In the genomic region with DNA sequence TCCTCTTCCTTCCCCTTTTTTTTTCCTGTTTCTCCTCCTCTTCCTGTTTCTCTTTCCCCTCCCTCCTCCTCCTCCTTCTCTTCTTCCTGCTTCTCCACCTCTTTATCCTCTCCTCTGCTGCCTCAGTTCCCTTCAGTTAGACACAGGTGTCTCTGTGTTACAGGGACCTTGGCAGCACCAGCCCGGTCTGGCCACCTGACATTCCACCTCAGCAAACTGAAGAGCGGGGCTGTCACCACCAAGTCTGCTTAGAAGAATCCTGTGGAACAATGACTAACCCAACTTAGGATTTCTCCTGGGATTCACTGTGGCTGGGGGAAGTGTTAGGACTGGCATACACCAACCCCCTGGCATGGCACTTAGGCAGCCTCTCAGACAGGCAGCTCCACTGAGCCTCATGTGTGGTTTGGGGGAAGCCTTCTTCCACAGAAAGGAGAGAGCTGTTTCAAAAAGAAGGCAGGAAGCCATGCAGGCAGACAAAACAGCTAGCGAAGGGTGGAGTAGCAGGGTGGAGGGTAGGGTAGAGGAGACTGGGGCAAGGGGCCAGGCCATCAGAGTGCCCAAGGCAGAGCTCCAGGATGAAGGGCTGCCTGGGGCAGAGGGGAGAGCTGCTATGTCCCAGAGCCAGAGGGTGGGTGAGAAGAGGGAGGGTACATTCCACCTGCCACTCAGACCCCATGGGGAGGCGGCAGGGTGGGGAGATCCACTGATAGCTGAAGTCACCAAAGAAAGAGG, we compare ENCODE assay signal across 20 cellular contexts. TPM values are rescaled to one million over a fixed set of nuclear protein-coding genes. Genes with fewer than 3 reads are reported as not detected.
A peak's percentile ranks its signal among the peaks of the same experiment; 100 is the strongest.
DNase-seq lines count a peak whose midpoint lies in the region; ATAC-seq lines count a peak whose summit lies in the region.
"Had no signal": no experiment of that assay in that cellular context is flagged by ENCODE, and none has a peak within 500 bp of the region (broad histone marks: within the 10 kb centered on the region; RNA-seq: fewer than 3 reads in every experiment).

No MANE protein-coding gene starts in this region.

- intact Hi-C loops in left ventricle myocardium superior (cut with micrococcal nuclease), result no loop called here

- DNase-seq in stimulated activated naive CD8-positive, alpha-beta T cell treated with anti-CD3 and anti-CD28 coated beads, Interleukin-15, Interleukin-2, amounts not matched to agents 100 U/mL and 50 U/mL, for 24 hours, result no peak
- DNase-seq in T-helper 2 cell treated with Interferon-gamma antibody and Interleukin-4, amounts not matched to agents 5 μg/mL and 100 μg/mL, for 36 hours (ENCODE audit: low spot score), result no peak
- peak; percentile 43 for DNase-seq in left ventricle myocardium superior
- DNase-seq in UCSD-AML1 (lab: John Stamatoyannopoulos, UW; ENCODE audit: unreplicated experiment), result no peak
- DNase-seq in DMS153 (lab: John Stamatoyannopoulos, UW), result no peak
- DNase-seq: activated B cell treated with CpG ODN at 0.5 μM for 24 hours, cortex of kidney, lower lobe of right lung, NCI-H1436, NCI-H2171 treated with DMSO at 0.1 percent for 48 hours, OCI-M1, right lobe of liver, SHP77 treated with DMSO at 0.1 percent for 48 hours had no signal

- peaks cover 28% of the 10 kb centered on the region for H3K4me1 Mint-ChIP-seq in stimulated activated naive CD8-positive, alpha-beta T cell treated with anti-CD3 and anti-CD28 coated beads, Interleukin-15, Interleukin-2, amounts not matched to agents 100 ng/mL and 50 ng/mL, for 24 hours (ENCODE audit: low read depth)
- peaks cover 15% of the 10 kb centered on the region for H3K4me1 Mint-ChIP-seq in T-helper 2 cell treated with Interferon-gamma antibody and Interleukin-4, amounts not matched to agents 5 μg/mL and 100 μg/mL, for 36 hours (ENCODE audit: low read depth)

- H3K27me3 Mint-ChIP-seq in stimulated activated naive CD8-positive, alpha-beta T cell treated with anti-CD3 and anti-CD28 coated beads, Interleukin-15, Interleukin-2, amounts not matched to agents 100 ng/mL and 50 ng/mL, for 24 hours, result no peaks in the 10 kb centered on the region
- H3K27me3 Mint-ChIP-seq in T-helper 2 cell treated with Interferon-gamma antibody and Interleukin-4, amounts not matched to agents 5 μg/mL and 100 μg/mL, for 36 hours (ENCODE audit: low read depth), result no peaks in the 10 kb centered on the region

- H3K4me3 Mint-ChIP-seq in stimulated activated naive CD8-positive, alpha-beta T cell treated with anti-CD3 and anti-CD28 coated beads, Interleukin-15, Interleukin-2, amounts not matched to agents 100 ng/mL and 50 ng/mL, for 24 hours, result no peak overlapping the region
- peak overlapping the region; percentile 21 for H3K4me3 Mint-ChIP-seq in T-helper 2 cell treated with Interferon-gamma antibody and Interleukin-4, amounts not matched to agents 5 μg/mL and 100 μg/mL, for 36 hours
- H3K4me3 Mint-ChIP-seq: activated B cell treated with CpG ODN at 0.5 μM for 24 hours; T-helper 1 cell treated with Interleukin-12 subunit alpha and Interleukin-12 subunit beta and Interleukin-4 antibody, amounts not matched to agents 30 μg/mL and 1 μg/mL, for 36 hours had no signal

- H3K27ac Mint-ChIP-seq in stimulated activated naive CD8-positive, alpha-beta T cell treated with anti-CD3 and anti-CD28 coated beads, Interleukin-15, Interleukin-2, amounts not matched to agents 100 ng/mL and 50 ng/mL, for 24 hours, result peak overlapping the region; percentile 71
- H3K27ac Mint-ChIP-seq in T-helper 2 cell treated with Interferon-gamma antibody and Interleukin-4, amounts not matched to agents 5 μg/mL and 100 μg/mL, for 36 hours, result peak overlapping the region; percentile 63
- H3K27ac Mint-ChIP-seq: activated B cell treated with CpG ODN at 0.5 μM for 24 hours; T-helper 1 cell treated with Interleukin-12 subunit alpha and Interleukin-12 subunit beta and Interleukin-4 antibody, amounts not matched to agents 30 μg/mL and 1 μg/mL, for 36 hours had no signal

- H3K36me3 Mint-ChIP-seq in stimulated activated naive CD8-positive, alpha-beta T cell treated with anti-CD3 and anti-CD28 coated beads, Interleukin-15, Interleukin-2, amounts not matched to agents 100 ng/mL and 50 ng/mL, for 24 hours (ENCODE audit: low read depth), result no peaks in the 10 kb centered on the region
- no peaks in the 10 kb centered on the region for H3K36me3 Mint-ChIP-seq in T-helper 2 cell treated with Interferon-gamma antibody and Interleukin-4, amounts not matched to agents 5 μg/mL and 100 μg/mL, for 36 hours (ENCODE audit: low read depth)

- ATAC-seq in stimulated activated naive CD8-positive, alpha-beta T cell treated with anti-CD3 and anti-CD28 coated beads, Interleukin-15, Interleukin-2, amounts not matched to agents 100 U/mL and 50 U/mL, for 24 hours, result no peak
- ATAC-seq in left ventricle myocardium superior, result peak; percentile 77
- no peak for ATAC-seq in HG03565 (IDR thresholded peaks at IDR 0.05; ENCODE audit: unreplicated experiment)
- ATAC-seq: right lobe of liver had no signal

- H3K9me3 Mint-ChIP-seq in stimulated activated naive CD8-positive, alpha-beta T cell treated with anti-CD3 and anti-CD28 coated beads, Interleukin-15, Interleukin-2, amounts not matched to agents 100 ng/mL and 50 ng/mL, for 24 hours, result no peaks in the 10 kb centered on the region
- H3K9me3 Mint-ChIP-seq in T-helper 2 cell treated with Interferon-gamma antibody and Interleukin-4, amounts not matched to agents 5 μg/mL and 100 μg/mL, for 36 hours, result no peaks in the 10 kb centered on the region
- H3K9me3 Mint-ChIP-seq: activated B cell treated with CpG ODN at 0.5 μM for 24 hours; T-helper 1 cell treated with Interleukin-12 subunit alpha and Interleukin-12 subunit beta and Interleukin-4 antibody, amounts not matched to agents 30 μg/mL and 1 μg/mL, for 36 hours had no signal

RNA-seq across cellular contexts. Expression of a gene that starts 13.2 kb away (rescaled TPM):
- 0.32 TPM for total RNA-seq in left ventricle myocardium superior
- total RNA-seq: activated B cell treated with CpG ODN at 0.5 μM for 24 hours, endothelial cell of umbilical vein, HT1080, osteocyte, right lobe of liver had no signal

RNA-seq across cellular contexts. Expression of a gene that starts 35.5 kb away (rescaled TPM):
- not detected for total RNA-seq in left ventricle myocardium superior
- total RNA-seq: activated B cell treated with CpG ODN at 0.5 μM for 24 hours, endothelial cell of umbilical vein, H1, HT1080, lower lobe of right lung, osteocyte had no signal
